20 cellular contexts compared by ENCODE assay signal in the genomic region with DNA sequence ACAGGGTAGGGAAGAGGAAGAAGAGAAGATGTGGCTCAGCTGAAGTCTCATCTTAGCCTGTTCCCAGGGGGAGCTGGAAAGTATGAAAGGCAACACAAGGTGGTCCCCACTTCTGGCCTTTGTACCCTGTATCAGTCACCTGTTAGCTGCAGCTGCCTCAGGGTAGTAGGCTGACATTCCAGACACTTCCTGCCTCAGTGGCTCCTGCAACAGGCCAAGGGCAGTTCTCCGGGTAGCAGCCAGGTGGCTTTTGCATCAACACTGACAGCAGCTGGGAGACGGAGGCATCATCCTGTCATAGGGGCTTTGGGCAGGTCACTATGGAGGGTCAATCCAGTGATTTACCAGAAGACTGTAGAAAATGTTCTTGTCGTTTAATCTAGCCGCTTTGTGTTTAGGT.
DNase-seq lines count a peak whose midpoint lies in the region; ATAC-seq and TF ChIP-seq lines count a peak whose summit lies in the region.
"Had no signal": no experiment of that assay in that cellular context is flagged by ENCODE, and none has a peak within 500 bp of the region (broad histone marks: within the 10 kb centered on the region; RNA-seq: fewer than 3 reads in every experiment).

No MANE protein-coding gene starts in this region.

- H3K4me2 ChIP-seq in neural progenitor cell: no peak overlapping the region

- H3K9ac ChIP-seq in neural progenitor cell: no peak overlapping the region
- H3K9ac ChIP-seq: BLaER1 had no signal

- H3K9me3 ChIP-seq in WERI-Rb-1 (ENCODE audit: severe bottlenecking) (no peaks in the 10 kb centered on the region), neural progenitor cell (ENCODE audit: low read depth) (no peaks in the 10 kb centered on the region)
- H3K9me3 ChIP-seq: body of pancreas had no signal

- no peaks in the 10 kb centered on the region for H4K20me1 ChIP-seq in neural progenitor cell (ENCODE audit: low read depth)
- H4K20me1 ChIP-seq: BLaER1 had no signal

- no peaks in the 10 kb centered on the region for H3K4me1 ChIP-seq in neural progenitor cell
- H3K4me1 ChIP-seq: body of pancreas had no signal

- H3K27me3 ChIP-seq in WERI-Rb-1 (ENCODE audit: insufficient read depth, low read depth, severe bottlenecking): peaks cover 10% of the 10 kb centered on the region
- H3K27me3 ChIP-seq in neural progenitor cell: no peaks in the 10 kb centered on the region
- H3K27me3 ChIP-seq: BLaER1, body of pancreas had no signal

- peaks cover 13% of the 10 kb centered on the region for H3K9me3 Mint-ChIP-seq in neural progenitor cell

- no peaks in the 10 kb centered on the region for H3K27me3 Mint-ChIP-seq in neural progenitor cell (ENCODE audit: insufficient read depth, low read depth)

- H2AFZ ChIP-seq in neural progenitor cell (replicated peaks): no peak overlapping the region

- H3K4me3 ChIP-seq in WERI-Rb-1 (ENCODE audit: low read depth, low read length): no peak overlapping the region
- no peak overlapping the region for H3K4me3 ChIP-seq in fibroblast of villous mesenchyme (ENCODE audit: low read depth, low read length)
- H3K4me3 ChIP-seq in neural progenitor cell: no peak overlapping the region
- H3K4me3 ChIP-seq: BLaER1, body of pancreas had no signal

- peak overlapping the region; percentile 65 for H3K27ac Mint-ChIP-seq in neural progenitor cell
- H3K27ac Mint-ChIP-seq: activated CD4-positive, alpha-beta T cell treated with anti-CD3 and anti-CD28 coated beads, Interleukin-2, amount 10 ng/mL, durations not matched to agents 7 days and 5 days; stimulated activated naive CD8-positive, alpha-beta T cell treated with anti-CD3 and anti-CD28 coated beads, Interleukin-15, Interleukin-2, amounts not matched to agents 100 ng/mL and 50 ng/mL, for 24 hours had no signal

- TF ChIP-seq CTCF in GM12873 (IDR thresholded peaks at IDR 0.05; ENCODE audit: insufficient read depth, low read depth, low read length, missing control alignments): peak; percentile 10
- TF ChIP-seq CTCF in WERI-Rb-1 (IDR thresholded peaks at IDR 0.05; ENCODE audit: low read depth, low read length): peak; percentile 32
- TF ChIP-seq CTCF in fibroblast of villous mesenchyme (IDR thresholded peaks at IDR 0.05; ENCODE audit: insufficient read depth, low read depth, low read length): peak; percentile 22
- peak; percentile 20 for TF ChIP-seq CTCF in neural progenitor cell (IDR thresholded peaks at IDR 0.05)

- H3K4me1 Mint-ChIP-seq in neural progenitor cell: peaks cover 27% of the 10 kb centered on the region

- no peak for DNase-seq in WERI-Rb-1
- no peak for DNase-seq in fibroblast of villous mesenchyme (ENCODE audit: low read depth)
- no peak for DNase-seq in neural progenitor cell (ENCODE audit: low spot score)
- no peak for DNase-seq in activated CD4-positive, CD25-positive, alpha-beta regulatory T cell treated with anti-CD3 and anti-CD28 coated beads, Interleukin-2, amount 50 U/mL, for 72 hours
- DNase-seq in EL: no peak
- DNase-seq: activated CD4-positive, alpha-beta T cell treated with anti-CD3 and anti-CD28 coated beads, Interleukin-2, amount 10 ng/mL, durations not matched to agents 7 days and 5 days; activated T-cell treated with anti-CD3 and anti-CD28 coated beads, Interleukin-2, amount 50 U/mL, for 4 hours; body of pancreas; erythroblast; GOT3; head of caudate nucleus; left cardiac atrium; NCI-H1048; NCI-H1694; NCI-H524 treated with DMSO at 0.1 percent for 48 hours; Right ventricle myocardium superior had no signal

- H3K4me3 Mint-ChIP-seq in neural progenitor cell: no peak overlapping the region
- H3K4me3 Mint-ChIP-seq: activated CD4-positive, alpha-beta T cell treated with anti-CD3 and anti-CD28 coated beads, Interleukin-2, amount 10 ng/mL, durations not matched to agents 7 days and 5 days; activated T-cell treated with anti-CD3 and anti-CD28 coated beads, Interleukin-2, amount 50 U/mL, for 4 hours; stimulated activated naive CD8-positive, alpha-beta T cell treated with anti-CD3 and anti-CD28 coated beads, Interleukin-15, Interleukin-2, amounts not matched to agents 100 ng/mL and 50 ng/mL, for 24 hours had no signal

- H3K79me2 ChIP-seq in neural progenitor cell (ENCODE audit: low read depth): no peaks in the 10 kb centered on the region

- H3K36me3 Mint-ChIP-seq in neural progenitor cell: peaks cover 3% of the 10 kb centered on the region

- no peaks in the 10 kb centered on the region for H3F3A ChIP-seq in neural progenitor cell (ENCODE audit: low read depth)

- ATAC-seq in GM21528 (IDR thresholded peaks at IDR 0.05; ENCODE audit: low FRiP score, unreplicated experiment): no peak
- ATAC-seq: activated T-cell treated with anti-CD3 and anti-CD28 coated beads, Interleukin-2, amount 50 U/mL, for 4 hours; body of pancreas; left cardiac atrium had no signal

- H3K27ac ChIP-seq in WERI-Rb-1: no peak overlapping the region
- H3K27ac ChIP-seq in neural progenitor cell: no peak overlapping the region
- H3K27ac ChIP-seq: body of pancreas had no signal

- no peaks in the 10 kb centered on the region for H3K36me3 ChIP-seq in WERI-Rb-1
- no peaks in the 10 kb centered on the region for H3K36me3 ChIP-seq in neural progenitor cell
- H3K36me3 ChIP-seq: BLaER1 had no signal
